8 cellular contexts compared by ENCODE assay signal in the genomic region with DNA sequence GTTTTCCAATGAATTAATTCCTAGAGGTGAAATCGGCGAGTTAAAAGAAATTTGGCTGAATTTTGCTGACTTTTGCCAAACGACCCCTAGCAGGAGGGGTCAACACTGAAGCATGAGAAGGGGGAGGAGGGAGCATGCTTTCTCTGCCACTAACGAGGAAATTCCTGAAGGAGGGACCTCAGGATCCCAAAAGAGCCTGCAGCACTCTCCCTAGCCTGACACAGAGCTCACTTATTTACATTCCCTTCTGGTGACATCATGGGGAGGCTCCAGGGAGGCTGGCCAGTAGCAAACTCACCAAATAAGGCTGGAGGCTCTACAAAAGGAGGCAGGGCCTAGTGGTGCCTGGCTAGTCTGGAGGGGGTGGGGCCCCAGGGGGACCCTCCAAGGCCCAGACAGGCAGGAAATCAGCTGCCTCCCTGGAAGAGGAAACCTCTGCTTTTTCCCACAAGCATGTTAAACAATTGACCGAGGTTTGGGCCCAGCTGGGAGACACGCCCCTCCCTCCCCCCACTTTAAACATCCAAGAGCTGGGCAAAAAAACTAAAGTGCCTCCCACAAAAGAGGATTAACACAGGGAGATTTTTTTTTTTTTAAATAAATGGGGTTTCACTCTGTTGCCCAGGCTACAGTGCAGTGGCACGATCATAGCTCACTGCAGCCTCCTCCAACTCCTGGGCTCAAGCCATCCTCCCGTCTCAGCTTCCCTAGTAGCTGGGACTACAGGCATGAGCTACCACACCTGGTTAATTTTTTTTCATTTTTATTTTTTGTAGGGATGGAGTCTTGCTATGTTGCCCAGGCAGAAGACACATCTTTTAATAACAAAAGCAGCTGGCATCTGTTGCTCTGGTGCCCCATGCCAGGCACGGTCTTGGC. TPM values are rescaled to one million over a fixed set of nuclear protein-coding genes. Genes with fewer than 3 reads are reported as not detected.
DNase-seq lines count a peak whose midpoint lies in the region; ATAC-seq and TF ChIP-seq lines count a peak whose summit lies in the region.

No MANE protein-coding gene starts in this region.

- H3K27me3 ChIP-seq in A673 (replicated peaks; ENCODE audit: insufficient read depth, low read depth, low read length, poor library complexity) (no peaks in the 10 kb centered on the region), esophagus (ENCODE audit: control insufficient read depth in 1 of 2, insufficient read depth in 2 of 2, low read length in 2 of 2) (no peaks in the 10 kb centered on the region)

- intact Hi-C loops in A673 (cut with micrococcal nuclease; ENCODE audit: unreplicated experiment): no loop called here

- no peak for TF ChIP-seq CTCF in A673 (conservative IDR thresholded peaks at IDR 0.05; ENCODE audit: low read depth, low read length)

- 21 to 27% methylated on average over 9 of the region's 9 CpGs for WGBS in esophagus, 2 donors

- BruUV-seq in A673 (replicated peaks; lab: Mats Ljungman, UMichigan): TSS peak; percentile 62

- H3K4me3 ChIP-seq in A673 (ENCODE audit: low read depth, low read length, poor library complexity, severe bottlenecking) (peak overlapping the region; percentile 93), esophagus (ENCODE audit: low read depth in 1 of 2, low read length in 2 of 2) (peak overlapping the region in 1 of 2 donors; percentile 78)

- POLR2A ChIA-PET in A673 (lab: Charles Lee; ENCODE audit: low non-redundant PET): interaction anchor here (0.6 to 1.2 kb wide), 5 partner anchors 10 to 278 kb away, joined by 3 to 8 read pairs (median 4); partner anchors contain the start of genes EEF2 and YJU2

- CTCF ChIA-PET in A673 (lab: Charles Lee): interaction anchor here (0.6 to 1.3 kb wide), 3 partner anchors 13 to 170 kb away, joined by 3 to 10 read pairs (median 6); no protein-coding TSS in a partner anchor

- H3K36me3 ChIP-seq in A673 (ENCODE audit: insufficient read depth, low read length, poor library complexity, severe bottlenecking): peaks cover 33% of the 10 kb centered on the region
- peaks cover 15 to 16% of the 10 kb centered on the region in 2 donors for H3K36me3 ChIP-seq in esophagus (ENCODE audit: control insufficient read depth in 2 of 2, insufficient read depth in 2 of 2, low read length in 1 of 2)

- ATAC-seq in GM19397 (IDR thresholded peaks at IDR 0.05; ENCODE audit: unreplicated experiment) (no peak), GM19463 (IDR thresholded peaks at IDR 0.05; ENCODE audit: unreplicated experiment) (no peak), HG02870 (IDR thresholded peaks at IDR 0.05; ENCODE audit: unreplicated experiment) (no peak)

- DNase-seq in A673 (ENCODE audit: low spot score): peak; percentile 99
- DNase-seq in GOT3 (lab: John Stamatoyannopoulos, UW): peak; percentile 80
- DNase-seq in SK-N-DZ (ENCODE audit: low spot score): peak; percentile 65
- peak; percentile 94 for DNase-seq in mucosa of gallbladder (ENCODE audit: low spot score)

- H3K9me3 ChIP-seq in A673 (ENCODE audit: low read depth, low read length, poor library complexity, severe bottlenecking) (no peaks in the 10 kb centered on the region), esophagus (ENCODE audit: control insufficient read depth in 2 of 2, insufficient read depth in 1 of 2, low read depth in 1 of 2, low read length in 1 of 2) (no peaks in the 10 kb centered on the region)

- H3K27ac ChIP-seq in A673 (ENCODE audit: low read depth, low read length, poor library complexity, severe bottlenecking): peak overlapping the region; percentile 94
- peak overlapping the region; percentile 95 to 97 for H3K27ac ChIP-seq in esophagus (ENCODE audit: low read depth in 2 of 2, low read length in 1 of 2)

- H3K4me1 ChIP-seq in A673 (ENCODE audit: insufficient read depth, low read length, poor library complexity, severe bottlenecking): peaks cover 20% of the 10 kb centered on the region
- peaks cover 6 to 12% of the 10 kb centered on the region in 2 donors for H3K4me1 ChIP-seq in esophagus (ENCODE audit: control insufficient read depth in 2 of 2, insufficient read depth in 2 of 2, low read length in 1 of 2)

RNA-seq across cellular contexts. Expression of gene DAPK3, which starts 2.1 kb away (rescaled TPM):
- total RNA-seq in A673 (2021) (58.3 and 65.9 TPM in 2 replicates), mucosa of gallbladder (113 TPM)
- polyA plus RNA-seq in SK-N-DZ (2014; cell fraction: cytosol; rRNA removed): 39.1 and 86.1 TPM in 2 replicates
- 80.4 and 97.6 TPM in 2 replicates for polyA plus RNA-seq in SK-N-DZ (2014; cell fraction: nucleus; rRNA removed)
- 10 to 100 TPM; 35.3 to 42.4 TPM for polyA plus RNA-seq in esophagus

RNA-seq across cellular contexts. Expression of gene EEF2, which starts 16.5 kb away (rescaled TPM):
- total RNA-seq in A673 (2021) (2,701 and 2,706 TPM in 2 replicates), mucosa of gallbladder (2,245 TPM)
- 1,360 and 1,587 TPM in 2 replicates for polyA plus RNA-seq in SK-N-DZ (2014; cell fraction: cytosol; rRNA removed)
- 489 and 627 TPM in 2 replicates for polyA plus RNA-seq in SK-N-DZ (2014; cell fraction: nucleus; rRNA removed)
- polyA plus RNA-seq in esophagus: 100 to 1,000 TPM; 494 to 820 TPM

RNA-seq across cellular contexts. Expression of gene NMRK2, which starts 35.9 kb away (rescaled TPM):
- not detected in 2 replicates for total RNA-seq in A673 (2021)
- not detected in 2 replicates for polyA plus RNA-seq in SK-N-DZ (2014; cell fraction: cytosol; rRNA removed)
- polyA plus RNA-seq in SK-N-DZ (2014; cell fraction: nucleus; rRNA removed): not detected in 2 replicates
- polyA plus RNA-seq in esophagus: under 1 TPM; 0.20 to 0.31 TPM
- not detected for total RNA-seq in mucosa of gallbladder

RNA-seq across cellular contexts. Expression of gene PIAS4, which starts 38.7 kb away (rescaled TPM):
- total RNA-seq in A673 (2021) (48.1 and 59.1 TPM in 2 replicates), mucosa of gallbladder (31.9 TPM)
- polyA plus RNA-seq in SK-N-DZ (2014; cell fraction: cytosol; rRNA removed): 30.3 and 40.6 TPM in 2 replicates
- 24.5 and 26.1 TPM in 2 replicates for polyA plus RNA-seq in SK-N-DZ (2014; cell fraction: nucleus; rRNA removed)
- polyA plus RNA-seq in esophagus: 10 to 100 TPM in 1 of 2 donors, 1 to 10 TPM in 1; 9.6 to 10.9 TPM
